In genomic region chr6:33672808-33673207, GRCh38 we compare ENCODE assay signal across 8 cellular contexts. TPM values are rescaled to one million over a fixed set of nuclear protein-coding genes. Genes with fewer than 3 reads are reported as not detected.
DNase-seq lines count a peak whose midpoint lies in the region; ATAC-seq lines count a peak whose summit lies in the region.

No MANE protein-coding gene starts in this region.

- H3K9me3 ChIP-seq in MG63 (no peaks in the 10 kb centered on the region), mucosa of stomach (ENCODE audit: control insufficient read depth, low read length) (no peaks in the 10 kb centered on the region)

- ATAC-seq in GM18519 (IDR thresholded peaks at IDR 0.05; ENCODE audit: low FRiP score, unreplicated experiment) = no peak

- peaks cover 18% of the 10 kb centered on the region for H3K36me3 ChIP-seq in MG63
- H3K36me3 ChIP-seq in mucosa of stomach (ENCODE audit: control insufficient read depth, insufficient read depth, low read length) = peaks cover 34% of the 10 kb centered on the region

- in situ Hi-C loops in Caki2 (cut with HindIII; ENCODE audit: low pct_unique_long_range_greater_than_20kb, low sequenced_read_pairs) = no loop called here

- H3K4me1 ChIP-seq in mucosa of stomach (ENCODE audit: control insufficient read depth, insufficient read depth, low read length) = peaks cover 18% of the 10 kb centered on the region

- H3K27me3 ChIP-seq in MG63 = no peaks in the 10 kb centered on the region
- H3K27me3 ChIP-seq in mucosa of stomach (ENCODE audit: control insufficient read depth, insufficient read depth, low read length) = no peaks in the 10 kb centered on the region

- peak; percentile 88 for DNase-seq in Caki2 (ENCODE audit: low read depth)
- peak; percentile 82 for DNase-seq in MG63
- peak; percentile 71 to 92 for DNase-seq in dermis microvascular lymphatic vessel endothelial cell (ENCODE audit: low read depth in 2 of 2)
- DNase-seq in NCI-H1092 treated with DMSO at 0.1 percent for 48 hours (lab: John Stamatoyannopoulos, UW) = no peak
- no peak for DNase-seq in NCI-H2227 treated with DMSO at 0.1 percent for 48 hours (lab: John Stamatoyannopoulos, UW)
- DNase-seq in putamen (ENCODE audit: low spot score) = no peak

- H3K9ac ChIP-seq in mucosa of stomach (ENCODE audit: low read length) = peak overlapping the region; percentile 23

- no peak overlapping the region for H3K4me3 ChIP-seq in MG63
- no peak overlapping the region for H3K4me3 ChIP-seq in mucosa of stomach (ENCODE audit: low read length)

RNA-seq across cellular contexts. Expression of gene UQCC2, which starts 38.7 kb away (rescaled TPM):
- 41.7 and 68.5 TPM in 2 replicates for total RNA-seq in Caki2 (2014; rRNA removed; shearing (Covaris generic); ENCODE audit: low replicate concordance)
- total RNA-seq in MG63 (2014; rRNA removed; shearing (Covaris generic); ENCODE audit: low replicate concordance) = 10.8 and 36.4 TPM in 2 replicates
- total RNA-seq in dermis microvascular lymphatic vessel endothelial cell = 9.9 and 21.2 TPM in 2 replicates

RNA-seq across cellular contexts. Expression of gene ITPR3, which starts 51.7 kb away (rescaled TPM):
- total RNA-seq in Caki2 (2014; rRNA removed; shearing (Covaris generic); ENCODE audit: low replicate concordance) = 59.3 and 60.1 TPM in 2 replicates
- 7.1 and 14.5 TPM in 2 replicates for total RNA-seq in MG63 (2014; rRNA removed; shearing (Covaris generic); ENCODE audit: low replicate concordance)
- 13.3 and 17.8 TPM in 2 replicates for total RNA-seq in dermis microvascular lymphatic vessel endothelial cell

Comparison
In these comparisons a context has a peak if more than half of its experiments do, and no peak if none do; other contexts are left out.
1. DNase-seq: peak in Caki2 (single experiment), MG63 (single experiment) and dermis microvascular lymphatic vessel endothelial cell (2 of 2); none in NCI-H1092 treated with DMSO at 0.1 percent for 48 hours (single experiment), NCI-H2227 treated with DMSO at 0.1 percent for 48 hours (single experiment) and putamen (single experiment).